Comparison of ENCODE assay signal across 9 cellular contexts in genomic region chr19:45419396-45419795, GRCh38. TPM values are rescaled to one million over a fixed set of nuclear protein-coding genes. Genes with fewer than 3 reads are reported as not detected.
DNase-seq lines count a peak whose midpoint lies in the region; ATAC-seq and TF ChIP-seq lines count a peak whose summit lies in the region.
"Had no signal": no experiment of that assay in that cellular context is flagged by ENCODE, and none has a peak within 500 bp of the region (broad histone marks: within the 10 kb centered on the region; RNA-seq: fewer than 3 reads in every experiment).

No MANE protein-coding gene starts in this region.

- peak overlapping the region; percentile 49 for H3K4me2 ChIP-seq in SU-DHL-6 (ENCODE audit: low read depth, low read length, poor library complexity, severe bottlenecking)

- H4K20me1 ChIP-seq in SU-DHL-6 (ENCODE audit: low read depth, low read length) = no peaks in the 10 kb centered on the region

- H3K9me2 ChIP-seq in SU-DHL-6 (replicated peaks; ENCODE audit: insufficient read depth, low read length) = no peaks in the 10 kb centered on the region

- no peaks in the 10 kb centered on the region for H3K36me3 ChIP-seq in SU-DHL-6 (ENCODE audit: low read length)

- H3K4me3 ChIP-seq in SU-DHL-6 (ENCODE audit: insufficient read depth, low read length, poor library complexity, severe bottlenecking) = peak overlapping the region; percentile 2

- peaks cover 11% of the 10 kb centered on the region for H3F3A ChIP-seq in SU-DHL-6 (ENCODE audit: insufficient read depth)

- no peaks in the 10 kb centered on the region for H3K27me3 ChIP-seq in SU-DHL-6 (ENCODE audit: low read length)

- intact Hi-C loops in left ventricle myocardium superior (cut with micrococcal nuclease) = no loop called here
- intact Hi-C loops in Right ventricle myocardium inferior (cut with DNase I) = no loop called here

- TF ChIP-seq CTCF in SU-DHL-6 (IDR thresholded peaks at IDR 0.05; ENCODE audit: insufficient read depth, low read length, poor library complexity, severe bottlenecking) (no peak), omental fat pad (IDR thresholded peaks at IDR 0.05) (no peak)

- H3K9ac ChIP-seq in SU-DHL-6 (ENCODE audit: low read length) = peak overlapping the region; percentile 42

- DNase-seq in left ventricle myocardium superior (peak; percentile 50), Right ventricle myocardium inferior (ENCODE audit: missing footprints) (no peak), inferior parietal cortex (ENCODE audit: extremely low spot score) (no peak), HPDE6-E6E7 (ENCODE audit: extremely low spot score) (no peak), omental fat pad (ENCODE audit: low spot score) (no peak), SHP77 treated with DMSO at 0.1 percent for 48 hours (lab: John Stamatoyannopoulos, UW) (no peak)
- DNase-seq: NCI-H82 had no signal

- ATAC-seq in left ventricle myocardium superior (no peak), Right ventricle myocardium inferior (no peak), HG02885 (IDR thresholded peaks at IDR 0.05; ENCODE audit: poor library complexity, unreplicated experiment) (peak; percentile 54), omental fat pad (ENCODE audit: low FRiP score) (no peak)

- no peak overlapping the region for H2AFZ ChIP-seq in SU-DHL-6 (ENCODE audit: low read depth, low read length, severe bottlenecking)

- no peaks in the 10 kb centered on the region for H3K79me2 ChIP-seq in SU-DHL-6 (ENCODE audit: insufficient read depth, low read length)

- no peaks in the 10 kb centered on the region for H3K9me3 ChIP-seq in SU-DHL-6 (ENCODE audit: insufficient read depth, low read length)

- peak overlapping the region; percentile 75 for H3K27ac ChIP-seq in SU-DHL-6 (ENCODE audit: low read depth, low read length)

RNA-seq across cellular contexts. Expression of gene ERCC1, which starts 4.3 kb away (rescaled TPM):
- total RNA-seq in left ventricle myocardium superior = 150 TPM
- total RNA-seq in Right ventricle myocardium inferior = 166 TPM
- total RNA-seq in omental fat pad = 10 to 100 TPM; 63.7 to 93.8 (median 76.5) TPM

RNA-seq across cellular contexts. Expression of gene POLR1G, which starts 13.0 kb away (rescaled TPM):
- total RNA-seq in left ventricle myocardium superior (7.0 TPM), Right ventricle myocardium inferior (8.5 TPM), omental fat pad (10 to 100 TPM in 1 of 4 donors, 1 to 10 TPM in 3; 5.2 to 29.8 (median 6.3) TPM)

RNA-seq across cellular contexts. Expression of gene PPP1R13L, which starts 14.5 kb away (rescaled TPM):
- total RNA-seq in left ventricle myocardium superior = 222 TPM
- total RNA-seq in Right ventricle myocardium inferior = 182 TPM
- 10 to 100 TPM; 13.7 to 20.0 (median 15.6) TPM for total RNA-seq in omental fat pad

RNA-seq across cellular contexts. Expression of gene FOSB, which starts 48.4 kb away (rescaled TPM):
- 0.79 TPM for total RNA-seq in left ventricle myocardium superior
- total RNA-seq in Right ventricle myocardium inferior = 0.32 TPM
- 100 to 1,000 TPM; 306 to 713 (median 395) TPM for total RNA-seq in omental fat pad

RNA-seq across cellular contexts. Expression of gene ERCC2, which starts 49.0 kb away (rescaled TPM):
- 9.9 TPM for total RNA-seq in left ventricle myocardium superior
- total RNA-seq in Right ventricle myocardium inferior = 12.7 TPM
- total RNA-seq in omental fat pad = 10 to 100 TPM in 1 of 4 donors, 1 to 10 TPM in 3; 7.1 to 11.2 (median 8.4) TPM
